Comparison of ENCODE assay signal across 28 cellular contexts in genomic region chr12:22105542-22105941, GRCh38.
"Had no signal": no experiment of that assay in that cellular context is flagged by ENCODE, and none has a peak within 500 bp of the region (broad histone marks: within the 10 kb centered on the region; RNA-seq: fewer than 3 reads in every experiment).

No MANE protein-coding gene starts in this region.

- ATAC-seq: activated naive CD4-positive, alpha-beta T cell treated with anti-CD3 and anti-CD28 coated beads, Interleukin-2, amount 50 U/mL, for 72 hours; activated naive CD8-positive, alpha-beta T cell treated with anti-CD3 and anti-CD28 coated beads, Interleukin-2, amount 50 U/mL, for 24 hours; activated T-cell treated with anti-CD3 and anti-CD28 coated beads, Interleukin-2, amount 50 U/mL, for 4 hours; body of pancreas; PC-3 had no signal

- H3K27ac ChIP-seq: ascending aorta, body of pancreas, cardiac muscle cell had no signal

- H3K27ac Mint-ChIP-seq: activated B cell treated with CpG ODN at 0.5 μM for 24 hours; activated CD4-positive, alpha-beta T cell treated with anti-CD3 and anti-CD28 coated beads, Interleukin-2, amount 10 ng/mL, durations not matched to agents 24 days and 14 days; activated naive CD4-positive, alpha-beta T cell treated with anti-CD3 and anti-CD28 coated beads, Interleukin-2, amount 50 U/mL, for 72 hours; activated naive CD8-positive, alpha-beta T cell treated with anti-CD3 and anti-CD28 coated beads, Interleukin-2, amount 50 U/mL, for 24 hours had no signal

- DNase-seq: activated B cell treated with CpG ODN at 0.5 μM for 24 hours; activated CD4-positive, alpha-beta T cell treated with anti-CD3 and anti-CD28 coated beads for 1 hour; activated CD4-positive, alpha-beta T cell treated with anti-CD3 and anti-CD28 coated beads, Interleukin-2, amount 10 ng/mL, durations not matched to agents 24 days and 14 days; activated CD4-positive, alpha-beta T cell treated with anti-CD3 and anti-CD28 coated beads, Interleukin-2, amount 50 U/mL, for 48 hours; activated CD8-positive, alpha-beta memory T cell treated with anti-CD3 and anti-CD28 coated beads for 24 hours; activated effector memory CD4-positive, alpha-beta T cell treated with anti-CD3 and anti-CD28 coated beads, Interleukin-2, amount 50 U/mL, for 16 hours; activated naive CD4-positive, alpha-beta T cell treated with Interleukin-2 at 50 U/mL for 16 hours; activated naive CD8-positive, alpha-beta T cell treated with anti-CD3 and anti-CD28 coated beads, Interleukin-2, amount 50 U/mL, for 24 hours; activated T-cell treated with anti-CD3 and anti-CD28 coated beads, Interleukin-2, amount 50 U/mL, for 4 hours; amniotic stem cell; body of pancreas; Kasumi-1; KBM-7; NCI-H1105 treated with DMSO at 0.1 percent for 48 hours; NCI-H1436 treated with DMSO at 0.1 percent for 48 hours; NCI-H187 treated with DMSO at 0.1 percent for 48 hours; NCI-H2081 treated with DMSO at 0.1 percent for 48 hours; NCI-H446; NCI-H524; PC-3; SHP77 treated with DMSO at 0.1 percent for 48 hours; T-helper 2 cell; T1000 had no signal

- H3K36me3 ChIP-seq: ascending aorta, cardiac muscle cell had no signal

- H3K4me3 Mint-ChIP-seq: activated B cell treated with CpG ODN at 0.5 μM for 24 hours; activated CD4-positive, alpha-beta T cell treated with anti-CD3 and anti-CD28 coated beads, Interleukin-2, amount 10 ng/mL, durations not matched to agents 24 days and 14 days; activated naive CD8-positive, alpha-beta T cell treated with anti-CD3 and anti-CD28 coated beads, Interleukin-2, amount 50 U/mL, for 24 hours; activated T-cell treated with anti-CD3 and anti-CD28 coated beads, Interleukin-2, amount 50 U/mL, for 4 hours had no signal

- H3K9me3 ChIP-seq: ascending aorta, body of pancreas had no signal

- H3K9me3 Mint-ChIP-seq: activated T-cell treated with anti-CD3 and anti-CD28 coated beads, Interleukin-2, amount 50 U/mL, for 4 hours had no signal

- H3K4me1 ChIP-seq: ascending aorta, body of pancreas had no signal

- H3K27me3 Mint-ChIP-seq: activated CD4-positive, alpha-beta T cell treated with anti-CD3 and anti-CD28 coated beads, Interleukin-2, amount 10 ng/mL, durations not matched to agents 24 days and 14 days; activated naive CD8-positive, alpha-beta T cell treated with anti-CD3 and anti-CD28 coated beads, Interleukin-2, amount 50 U/mL, for 24 hours had no signal

- FAIRE-seq: RCC 7860, TTC549 had no signal

- H3K4me3 ChIP-seq: ascending aorta, body of pancreas, cardiac muscle cell had no signal

- H3K27me3 ChIP-seq: ascending aorta, body of pancreas, cardiac muscle cell had no signal
